Comparison of ENCODE assay signal across 8 cellular contexts in the genomic region with DNA sequence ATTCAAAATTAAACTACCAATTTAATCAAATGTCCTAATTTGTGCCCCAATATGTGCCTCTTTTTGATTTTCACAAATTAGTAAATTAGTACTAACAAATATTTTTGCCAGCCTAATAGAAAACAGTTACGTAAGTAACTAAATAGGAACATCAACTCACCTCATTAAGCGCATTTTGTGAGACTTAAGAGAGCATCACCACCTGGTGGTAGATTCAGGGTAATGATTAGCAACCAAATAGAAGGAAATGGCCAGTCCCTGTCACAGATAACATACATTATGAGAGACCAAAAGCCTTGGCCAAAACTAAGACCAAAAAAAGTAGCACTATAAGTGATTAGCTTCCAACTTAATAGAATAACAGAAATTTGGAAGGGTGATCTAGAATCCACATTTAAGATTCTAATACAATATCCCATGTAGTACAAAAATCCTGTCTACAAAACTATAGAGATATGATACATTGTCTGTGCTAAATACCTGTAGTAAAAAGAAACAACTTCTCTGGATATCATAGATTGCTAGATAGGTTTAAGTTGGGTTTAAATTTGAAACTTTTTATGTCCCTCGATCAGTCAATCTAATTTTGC. TPM values are rescaled to one million over a fixed set of nuclear protein-coding genes. Genes with fewer than 3 reads are reported as not detected.
DNase-seq lines count a peak whose midpoint lies in the region; ATAC-seq, FAIRE-seq and TF ChIP-seq lines count a peak whose summit lies in the region.

No MANE protein-coding gene starts in this region.

- no peak overlapping the region for H3K4me3 ChIP-seq in OCI-LY3 (ENCODE audit: low read length)
- no peak overlapping the region for H3K4me3 ChIP-seq in endodermal cell (ENCODE audit: low read length)

- H3K27me3 Mint-ChIP-seq in endodermal cell (ENCODE audit: insufficient read depth) (no peaks in the 10 kb centered on the region), mesothelial cell of epicardium (ENCODE audit: low read depth) (peaks cover 9% of the 10 kb centered on the region)

- H3K36me3 Mint-ChIP-seq in endodermal cell (ENCODE audit: low read depth) = no peaks in the 10 kb centered on the region
- H3K36me3 Mint-ChIP-seq in mesothelial cell of epicardium = no peaks in the 10 kb centered on the region

- no peaks in the 10 kb centered on the region for H3K79me2 ChIP-seq in OCI-LY3 (ENCODE audit: low read length)

- H3K27ac ChIP-seq in OCI-LY3 (ENCODE audit: low read length) (no peak overlapping the region), endodermal cell (ENCODE audit: low read depth, low read length) (no peak overlapping the region)

- DNase-seq in GM10248 (ENCODE audit: extremely low spot score) (peak; percentile 24), HTR-8/SVneo (ENCODE audit: insufficient read length, low spot score) (peak; percentile 31), endodermal cell (peak; percentile 55), mesothelial cell of epicardium (ENCODE audit: low spot score in 2 of 2, unreplicated experiment in 2 of 2) (no peak), 8988T (no peak)
- DNase-seq in stimulated activated CD4-positive, alpha-beta T cell treated with anti-CD3 and anti-CD28 coated beads, Interleukin-2, amount 100 ng/mL, for 48 hours = no peak

- no peaks in the 10 kb centered on the region for H3K9me3 ChIP-seq in OCI-LY3 (ENCODE audit: insufficient read depth, low read length)
- H3K9me3 ChIP-seq in endodermal cell (ENCODE audit: control insufficient read depth, low read length) = no peaks in the 10 kb centered on the region

- no peaks in the 10 kb centered on the region for H3K4me1 ChIP-seq in OCI-LY3 (ENCODE audit: low read length)
- H3K4me1 ChIP-seq in endodermal cell (ENCODE audit: control insufficient read depth, insufficient read depth, low read length) = no peaks in the 10 kb centered on the region

- peak; percentile 40 for FAIRE-seq in HTR-8/SVneo (lab: Jason Lieb, UNC)

- WGBS in endodermal cell (ENCODE audit: insufficient coverage in 1 of 2, insufficient read length in 1 of 2), 2 experiments = 42 to 80% methylated on average over 1 to 3 of the region's 3 CpGs

- H3K9me3 Mint-ChIP-seq in endodermal cell = no peaks in the 10 kb centered on the region
- H3K9me3 Mint-ChIP-seq in mesothelial cell of epicardium = peaks cover 10% of the 10 kb centered on the region

- H4K20me1 ChIP-seq in OCI-LY3 (ENCODE audit: insufficient read depth, low read length) = no peaks in the 10 kb centered on the region

- peak; percentile 70 for TF ChIP-seq CTCF in GM10248 (IDR thresholded peaks at IDR 0.05; ENCODE audit: control extremely low read depth, extremely low read depth, low read depth, missing control alignments)
- TF ChIP-seq CTCF in OCI-LY3 (IDR thresholded peaks at IDR 0.05; ENCODE audit: low read depth, low read length) = peak; percentile 98
- TF ChIP-seq CTCF in endodermal cell (conservative IDR thresholded peaks at IDR 0.05) = peak; percentile 90
- TF ChIP-seq CTCF in mesothelial cell of epicardium (IDR thresholded peaks at IDR 0.05; ENCODE audit: unreplicated experiment) = peak; percentile 79

- CTCF ChIA-PET in GM10248 (lab: Yijun Ruan, JAX) = interaction anchor here (1.0 to 2.8 kb wide), 14 partner anchors 10 to 369 kb away, joined by 3 to 12 read pairs (median 3); no protein-coding TSS in a partner anchor

- H3K4me1 Mint-ChIP-seq in endodermal cell = no peaks in the 10 kb centered on the region
- no peaks in the 10 kb centered on the region for H3K4me1 Mint-ChIP-seq in mesothelial cell of epicardium

- H3K9ac ChIP-seq in OCI-LY3 (ENCODE audit: low read length) (no peak overlapping the region), endodermal cell (ENCODE audit: extremely low read depth, low read length, poor library complexity, severe bottlenecking) (no peak overlapping the region)

- H3K36me3 ChIP-seq in OCI-LY3 (replicated peaks; ENCODE audit: low read depth, low read length) (no peaks in the 10 kb centered on the region), endodermal cell (ENCODE audit: control insufficient read depth, insufficient read depth, low read length) (no peaks in the 10 kb centered on the region)

- H3K4me2 ChIP-seq in OCI-LY3 (ENCODE audit: low read length) = no peak overlapping the region

- H3K27ac Mint-ChIP-seq in endodermal cell = no peak overlapping the region
- no peak overlapping the region for H3K27ac Mint-ChIP-seq in mesothelial cell of epicardium

- peak; percentile 95 for ATAC-seq in GM21723 (IDR thresholded peaks at IDR 0.05; ENCODE audit: unreplicated experiment)

- H2AFZ ChIP-seq in OCI-LY3 (ENCODE audit: low read depth, low read length) = no peak overlapping the region

- H3K4me3 Mint-ChIP-seq in endodermal cell (no peak overlapping the region), mesothelial cell of epicardium (no peak overlapping the region)

- POLR2A ChIA-PET in GM10248 (lab: Yijun Ruan, JAX) = no interaction called here

- H3K27me3 ChIP-seq in OCI-LY3 (ENCODE audit: low read depth, low read length) (peaks cover 14% of the 10 kb centered on the region), endodermal cell (ENCODE audit: control insufficient read depth, insufficient read depth, low read length, poor library complexity, severe bottlenecking) (no peaks in the 10 kb centered on the region)

RNA-seq across cellular contexts. Expression of gene C4orf46, which starts 46.7 kb away (rescaled TPM):
- total RNA-seq in endodermal cell = 10 to 100 TPM; 18.1 to 22.0 TPM
- polyA plus RNA-seq in endodermal cell (2013, experiment 1 of 2) = 30.1 TPM
- polyA plus RNA-seq in endodermal cell (2013, experiment 2 of 2) = 29.1 TPM
- total RNA-seq in mesothelial cell of epicardium = 16.2 to 17.4 TPM (median 17.4 TPM) in 3 replicates

RNA-seq across cellular contexts. Expression of gene ETFDH, which starts 47.1 kb away (rescaled TPM):
- 10 to 100 TPM; 10.6 to 11.8 TPM for total RNA-seq in endodermal cell
- polyA plus RNA-seq in endodermal cell (2013, experiment 1 of 2) = 12.9 TPM
- 11.0 TPM for polyA plus RNA-seq in endodermal cell (2013, experiment 2 of 2)
- total RNA-seq in mesothelial cell of epicardium = 16.5 to 20.7 TPM (median 19.4 TPM) in 3 replicates

Comparison
In these comparisons a context has a peak if more than half of its experiments do, and no peak if none do; other contexts are left out.
1. DNase-seq: peak in GM10248 (single experiment), HTR-8/SVneo (single experiment) and endodermal cell (single experiment); none in mesothelial cell of epicardium (0 of 2), stimulated activated CD4-positive, alpha-beta T cell treated with anti-CD3 and anti-CD28 coated beads, Interleukin-2, amount 100 ng/mL, for 48 hours (0 of 2) and 8988T (single experiment).
2. Peak in every context shown above with its lines, with median percentiles within 50 percentile points of each other: CTCF ChIP-seq.